In genomic region chr2:59025157-59025757, GRCh38 we compare ENCODE assay signal across 8 cellular contexts.
DNase-seq lines count a peak whose midpoint lies in the region; ATAC-seq and TF ChIP-seq lines count a peak whose summit lies in the region.

No MANE protein-coding gene starts in this region.

- no peaks in the 10 kb centered on the region for H3K9me3 Mint-ChIP-seq in activated B cell treated with CpG ODN at 0.5 μM for 24 hours
- no peaks in the 10 kb centered on the region for H3K9me3 Mint-ChIP-seq in stimulated activated memory B cell treated with anti-CD40 and anti-IgM and Interleukin-4, amounts not matched to agents 10 μg/mL and 1 μg/mL and 100 μg/mL, for 72 hours

- peak; percentile 64 for ATAC-seq in GM19397 (IDR thresholded peaks at IDR 0.05; ENCODE audit: unreplicated experiment)
- ATAC-seq in activated B cell treated with CpG ODN at 0.5 μM for 24 hours (ENCODE audit: low read depth): peak; percentile 54
- peak; percentile 59 for ATAC-seq in stimulated activated memory B cell treated with anti-CD40 and anti-IgM and Interleukin-4, amounts not matched to agents 10 μg/mL and 1 μg/mL and 100 μg/mL, for 72 hours
- ATAC-seq in HG02938 (IDR thresholded peaks at IDR 0.05; ENCODE audit: unreplicated experiment): no peak

- intact Hi-C loops in activated B cell treated with CpG ODN at 0.5 μM for 24 hours (cut with micrococcal nuclease): loop anchor here (1.0 to 10.0 kb wide), 11 partner anchors 260 to 1649 kb away; no protein-coding TSS in a partner anchor

- POLR2A ChIA-PET in activated B cell treated with CpG ODN at 0.5 μM for 24 hours (lab: Charles Lee): interaction anchor here (0.6 to 1.8 kb wide), 4 partner anchors 225 to 1556 kb away, joined by 5 to 9 read pairs (median 6); no protein-coding TSS in a partner anchor

- peaks cover 2% of the 10 kb centered on the region for H3K4me1 Mint-ChIP-seq in activated B cell treated with CpG ODN at 0.5 μM for 24 hours
- no peaks in the 10 kb centered on the region for H3K4me1 Mint-ChIP-seq in stimulated activated memory B cell treated with anti-CD40 and anti-IgM and Interleukin-4, amounts not matched to agents 10 μg/mL and 1 μg/mL and 100 μg/mL, for 72 hours

- peak; percentile 45 for TF ChIP-seq CTCF in activated B cell treated with CpG ODN at 0.5 μM for 24 hours (IDR thresholded peaks at IDR 0.05)

- no peak overlapping the region for H3K27ac Mint-ChIP-seq in activated B cell treated with CpG ODN at 0.5 μM for 24 hours
- no peak overlapping the region for H3K27ac Mint-ChIP-seq in stimulated activated memory B cell treated with anti-CD40 and anti-IgM and Interleukin-4, amounts not matched to agents 10 μg/mL and 1 μg/mL and 100 μg/mL, for 72 hours

- CTCF ChIA-PET in activated B cell treated with CpG ODN at 0.5 μM for 24 hours (lab: Charles Lee): interaction anchor here (0.7 to 5.5 kb wide), 33 partner anchors 10 to 1973 kb away, joined by 3 to 130 read pairs (median 4); no protein-coding TSS in a partner anchor

- no peaks in the 10 kb centered on the region for H3K36me3 Mint-ChIP-seq in activated B cell treated with CpG ODN at 0.5 μM for 24 hours (ENCODE audit: low read depth)
- no peaks in the 10 kb centered on the region for H3K36me3 Mint-ChIP-seq in stimulated activated memory B cell treated with anti-CD40 and anti-IgM and Interleukin-4, amounts not matched to agents 10 μg/mL and 1 μg/mL and 100 μg/mL, for 72 hours

- peaks cover 10% of the 10 kb centered on the region for H3K27me3 Mint-ChIP-seq in activated B cell treated with CpG ODN at 0.5 μM for 24 hours
- H3K27me3 Mint-ChIP-seq in stimulated activated memory B cell treated with anti-CD40 and anti-IgM and Interleukin-4, amounts not matched to agents 10 μg/mL and 1 μg/mL and 100 μg/mL, for 72 hours: peaks cover 35% of the 10 kb centered on the region

- DNase-seq in NCI-H1092 treated with DMSO at 0.1 percent for 48 hours (lab: John Stamatoyannopoulos, UW): peak; percentile 29
- DNase-seq in NCI-H1092 (lab: John Stamatoyannopoulos, UW): no peak
- peak; percentile 30 for DNase-seq in KG1 (lab: John Stamatoyannopoulos, UW)
- peak; percentile 50 for DNase-seq in activated B cell treated with CpG ODN at 0.5 μM for 24 hours
- peak; percentile 11 for DNase-seq in hepatic stellate cell (ENCODE audit: low spot score)

- H3K4me3 Mint-ChIP-seq in activated B cell treated with CpG ODN at 0.5 μM for 24 hours: no peak overlapping the region
- no peak overlapping the region for H3K4me3 Mint-ChIP-seq in stimulated activated memory B cell treated with anti-CD40 and anti-IgM and Interleukin-4, amounts not matched to agents 10 μg/mL and 1 μg/mL and 100 μg/mL, for 72 hours
